Comparison of ENCODE assay signal across 1 cellular context in the genomic region with DNA sequence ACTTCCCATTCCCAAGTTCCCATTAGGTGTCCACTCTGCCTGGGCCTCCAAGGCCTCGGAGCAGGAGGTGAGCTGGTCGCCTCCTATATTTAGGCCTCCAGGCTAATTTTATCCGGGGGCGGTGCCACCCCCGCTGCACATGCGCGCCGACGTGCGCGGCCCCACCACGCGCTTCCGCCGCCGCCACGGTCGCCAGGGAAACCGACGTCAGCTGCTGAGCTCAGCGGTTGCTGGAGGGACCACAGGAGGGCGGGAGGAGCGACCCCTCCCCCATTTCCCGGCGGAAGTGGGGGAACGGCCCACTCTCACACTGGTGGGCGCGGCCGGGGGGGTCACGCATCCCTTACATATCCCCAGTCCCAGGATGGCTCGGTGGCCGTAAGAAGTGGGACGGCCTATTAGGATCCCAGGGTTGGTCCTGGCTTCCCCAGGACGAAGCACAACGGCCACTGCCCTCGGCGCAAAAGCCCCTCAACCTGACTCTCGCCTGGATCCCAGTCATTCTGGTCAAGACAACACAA.
TF ChIP-seq lines count a peak whose summit lies in the region.

No MANE protein-coding gene starts in this region.

TF ChIP-seq in GM12878, 131 proteins besides CTCF, POLR2A, EP300 and RAD21 (continued from another document):
- TF ChIP-seq ZNF592 (IDR thresholded peaks at IDR 0.05): no peak
- peak; percentile 72; the same call in 1 of the 2 replicates for TF ChIP-seq PAX5 (IDR thresholded peaks at IDR 0.05; ENCODE audit: borderline replicate concordance, low read depth, low read length)
- TF ChIP-seq MYC (IDR thresholded peaks at IDR 0.05; ENCODE audit: insufficient read depth, insufficient read length, insufficient replicate concordance, low read length, severe bottlenecking): no peak
- TF ChIP-seq STAT1 (conservative IDR thresholded peaks at IDR 0.05): 0 out of 2 replicates have a peak, but pooled peaks have one; percentile 62
- TF ChIP-seq RAD51 (IDR thresholded peaks at IDR 0.05): no peak
- TF ChIP-seq TAF1 (IDR thresholded peaks at IDR 0.05; ENCODE audit: borderline replicate concordance, low read depth, low read length): 0 out of 2 replicates have a peak, but pooled peaks have one; percentile 51
- peak; percentile 67; the same call in 1 of the 2 replicates for TF ChIP-seq RELB (IDR thresholded peaks at IDR 0.05; ENCODE audit: low read depth)
- no peak for TF ChIP-seq ETV6 (conservative IDR thresholded peaks at IDR 0.05 in 1 of 2, IDR thresholded peaks at IDR 0.05 in 1 of 2; ENCODE audit: borderline replicate concordance in 1 of 2, low read depth in 1 of 2)
